37 cellular contexts compared by ENCODE assay signal in the genomic region with DNA sequence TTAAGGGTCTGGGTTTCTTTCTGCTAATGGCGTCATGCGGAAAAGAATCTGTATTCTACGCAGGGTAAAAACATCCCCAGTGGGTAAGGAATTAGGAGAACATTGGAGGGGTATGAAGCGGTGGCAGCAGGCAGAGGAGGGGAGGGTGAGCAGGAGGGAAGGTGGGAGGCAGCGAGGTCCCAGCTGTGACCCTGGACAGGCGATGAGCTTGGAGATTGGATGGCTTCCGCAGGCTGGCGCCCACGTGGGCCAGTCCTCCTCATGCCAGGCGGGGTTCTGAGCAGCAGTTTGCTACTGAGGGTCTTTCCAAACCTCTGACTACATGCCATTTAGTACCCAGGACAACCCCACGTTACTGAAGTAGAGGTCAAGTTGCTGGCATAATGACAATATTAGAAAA.
"Had no signal": no experiment of that assay in that cellular context is flagged by ENCODE, and none has a peak within 500 bp of the region (broad histone marks: within the 10 kb centered on the region; RNA-seq: fewer than 3 reads in every experiment).

No MANE protein-coding gene starts in this region.

- H3K4me1 Mint-ChIP-seq: activated naive CD4-positive, alpha-beta T cell treated with anti-CD3 and anti-CD28 coated beads, Interleukin-2, amount 10 ng/mL, durations not matched to agents 7 days and 5 days; activated naive CD4-positive, alpha-beta T cell treated with anti-CD3 and anti-CD28 coated beads, Interleukin-2, amount 50 U/mL, for 24 hours; activated naive CD8-positive, alpha-beta T cell treated with anti-CD3 and anti-CD28 coated beads, Interleukin-2, amount 10 ng/mL, durations not matched to agents 7 days and 5 days; activated naive CD8-positive, alpha-beta T cell treated with anti-CD3 and anti-CD28 coated beads, Interleukin-2, amount 50 U/mL, for 24 hours; activated T-helper 17 cell treated with anti-CD3 and anti-CD28 coated beads, Interleukin-2, amount 50 U/mL, for 72 hours; brain; central memory CD8-positive, alpha-beta T cell had no signal

- DNase-seq: activated effector memory CD4-positive, alpha-beta T cell treated with anti-CD3 and anti-CD28 coated beads, Interleukin-2, amount 50 U/mL, for 16 hours; activated effector memory CD4-positive, alpha-beta T cell treated with Interleukin-2 at 50 U/mL for 16 hours; activated gamma-delta T cell; activated gamma-delta T cell treated with Interleukin-2 at 50 U/mL for 16 hours; activated naive CD4-positive, alpha-beta T cell; activated naive CD4-positive, alpha-beta T cell treated with anti-CD3 and anti-CD28 coated beads for 36 hours; activated naive CD4-positive, alpha-beta T cell treated with anti-CD3 and anti-CD28 coated beads, Interleukin-2, amount 10 ng/mL, durations not matched to agents 7 days and 5 days; activated naive CD4-positive, alpha-beta T cell treated with anti-CD3 and anti-CD28 coated beads, Interleukin-2, amount 50 U/mL, for 16 hours; activated naive CD4-positive, alpha-beta T cell treated with Interleukin-2 at 50 U/mL for 16 hours; activated naive CD8-positive, alpha-beta T cell treated with anti-CD3 and anti-CD28 coated beads, Interleukin-2, amount 10 ng/mL, durations not matched to agents 7 days and 5 days; activated naive CD8-positive, alpha-beta T cell treated with anti-CD3 and anti-CD28 coated beads, Interleukin-2, amount 50 U/mL, for 24 hours; activated T-cell treated with anti-CD3 and anti-CD28 coated beads, Interleukin-2, amount 50 U/mL, for 1 hour; activated T-cell treated with anti-CD3 and anti-CD28 coated beads, Interleukin-2, amount 50 U/mL, for 24 hours; activated T-cell treated with anti-CD3 and anti-CD28 coated beads, Interleukin-2, amount 50 U/mL, for 4 hours; activated T-cell treated with anti-CD3 and anti-CD28 coated beads, Interleukin-2, amount 50 U/mL, for 48 hours; activated T-cell treated with anti-CD3 and anti-CD28 coated beads, Interleukin-2, amount 50 U/mL, for 72 hours; adrenal gland; amniotic stem cell; amygdala; anterior cingulate cortex; aorta; body of pancreas; brain microvascular endothelial cell; caudate nucleus; central memory CD4-positive, alpha-beta T cell; cerebellar nuclear complex had no signal

- H3K27ac Mint-ChIP-seq: activated naive CD4-positive, alpha-beta T cell treated with anti-CD3 and anti-CD28 coated beads for 36 hours; activated naive CD4-positive, alpha-beta T cell treated with anti-CD3 and anti-CD28 coated beads, Interleukin-2, amount 10 ng/mL, durations not matched to agents 7 days and 5 days; activated naive CD4-positive, alpha-beta T cell treated with anti-CD3 and anti-CD28 coated beads, Interleukin-2, amount 50 U/mL, for 24 hours; activated naive CD4-positive, alpha-beta T cell treated with anti-CD3 and anti-CD28 coated beads, Interleukin-2, amount 50 U/mL, for 72 hours; activated naive CD8-positive, alpha-beta T cell; activated naive CD8-positive, alpha-beta T cell treated with anti-CD3 and anti-CD28 coated beads, Interleukin-2, amount 10 ng/mL, durations not matched to agents 7 days and 5 days; activated naive CD8-positive, alpha-beta T cell treated with anti-CD3 and anti-CD28 coated beads, Interleukin-2, amount 50 U/mL, for 24 hours; activated T-cell treated with anti-CD3 and anti-CD28 coated beads, Interleukin-2, amount 50 U/mL, for 24 hours; activated T-cell treated with anti-CD3 and anti-CD28 coated beads, Interleukin-2, amount 50 U/mL, for 72 hours; activated T-helper 1 cell treated with anti-CD3 and anti-CD28 coated beads, Interleukin-12 subunit alpha, Interleukin-12 subunit beta, Interleukin-2, Interleukin-4 antibody, amounts not matched to agents 30 ng/mL and 10 ng/mL and 1 ng/mL, durations not matched to agents 14 hours and 24 hours and 36 hours; activated T-helper 17 cell treated with anti-CD3 and anti-CD28 coated beads, Interleukin-2, amount 50 U/mL, for 72 hours; activated T-helper 2 cell treated with anti-CD3 and anti-CD28 coated beads, Interferon-gamma antibody, Interleukin-2, Interleukin-4, amounts not matched to agents 10 μg/mL and 5 μg/mL and 100 μg/mL, durations not matched to agents 14 hours and 24 hours and 36 hours had no signal

- H3K4me1 ChIP-seq: adrenal gland, ascending aorta, body of pancreas, breast epithelium had no signal

- H3K27me3 Mint-ChIP-seq: activated naive CD4-positive, alpha-beta T cell treated with anti-CD3 and anti-CD28 coated beads, Interleukin-2, amount 10 ng/mL, durations not matched to agents 7 days and 5 days had no signal

- H3K9me3 Mint-ChIP-seq: activated naive CD4-positive, alpha-beta T cell treated with anti-CD3 and anti-CD28 coated beads for 36 hours; activated naive CD4-positive, alpha-beta T cell treated with anti-CD3 and anti-CD28 coated beads, Interleukin-2, amount 10 ng/mL, durations not matched to agents 7 days and 5 days; activated naive CD4-positive, alpha-beta T cell treated with anti-CD3 and anti-CD28 coated beads, Interleukin-2, amount 50 U/mL, for 24 hours; activated naive CD4-positive, alpha-beta T cell treated with anti-CD3 and anti-CD28 coated beads, Interleukin-2, amount 50 U/mL, for 72 hours; activated naive CD8-positive, alpha-beta T cell treated with anti-CD3 and anti-CD28 coated beads, Interleukin-2, amount 10 ng/mL, durations not matched to agents 7 days and 5 days; activated naive CD8-positive, alpha-beta T cell treated with anti-CD3 and anti-CD28 coated beads, Interleukin-2, amount 50 U/mL, for 24 hours; activated T-cell treated with anti-CD3 and anti-CD28 coated beads, Interleukin-2, amount 50 U/mL, for 24 hours; activated T-cell treated with anti-CD3 and anti-CD28 coated beads, Interleukin-2, amount 50 U/mL, for 4 hours; activated T-cell treated with anti-CD3 and anti-CD28 coated beads, Interleukin-2, amount 50 U/mL, for 72 hours; activated T-helper 1 cell treated with anti-CD3 and anti-CD28 coated beads, Interleukin-12 subunit alpha, Interleukin-12 subunit beta, Interleukin-2, Interleukin-4 antibody, amounts not matched to agents 30 ng/mL and 10 ng/mL and 1 ng/mL, durations not matched to agents 14 hours and 24 hours and 36 hours; activated T-helper 17 cell treated with anti-CD3 and anti-CD28 coated beads, Interleukin-2, amount 50 U/mL, for 72 hours; activated T-helper 2 cell treated with anti-CD3 and anti-CD28 coated beads, Interferon-gamma antibody, Interleukin-2, Interleukin-4, amounts not matched to agents 10 μg/mL and 5 μg/mL and 100 μg/mL, durations not matched to agents 14 hours and 24 hours and 36 hours; central memory CD8-positive, alpha-beta T cell had no signal

- H3K27ac ChIP-seq: adrenal gland, ascending aorta, body of pancreas, brain microvascular endothelial cell, breast epithelium, cardiac muscle cell had no signal

- H3K4me3 Mint-ChIP-seq: activated naive CD4-positive, alpha-beta T cell treated with anti-CD3 and anti-CD28 coated beads for 36 hours; activated naive CD4-positive, alpha-beta T cell treated with anti-CD3 and anti-CD28 coated beads, Interleukin-2, amount 10 ng/mL, durations not matched to agents 7 days and 5 days; activated naive CD4-positive, alpha-beta T cell treated with anti-CD3 and anti-CD28 coated beads, Interleukin-2, amount 50 U/mL, for 24 hours; activated naive CD8-positive, alpha-beta T cell; activated naive CD8-positive, alpha-beta T cell treated with anti-CD3 and anti-CD28 coated beads, Interleukin-2, amount 10 ng/mL, durations not matched to agents 7 days and 5 days; activated naive CD8-positive, alpha-beta T cell treated with anti-CD3 and anti-CD28 coated beads, Interleukin-2, amount 50 U/mL, for 24 hours; activated T-cell treated with anti-CD3 and anti-CD28 coated beads, Interleukin-2, amount 50 U/mL, for 24 hours; activated T-cell treated with anti-CD3 and anti-CD28 coated beads, Interleukin-2, amount 50 U/mL, for 4 hours; activated T-cell treated with anti-CD3 and anti-CD28 coated beads, Interleukin-2, amount 50 U/mL, for 72 hours; activated T-helper 1 cell treated with anti-CD3 and anti-CD28 coated beads, Interleukin-12 subunit alpha, Interleukin-12 subunit beta, Interleukin-2, Interleukin-4 antibody, amounts not matched to agents 30 ng/mL and 10 ng/mL and 1 ng/mL, durations not matched to agents 14 hours and 24 hours and 36 hours; activated T-helper 17 cell treated with anti-CD3 and anti-CD28 coated beads, Interleukin-2, amount 50 U/mL, for 72 hours; brain; central memory CD8-positive, alpha-beta T cell had no signal

- H3K36me3 Mint-ChIP-seq: activated naive CD4-positive, alpha-beta T cell treated with anti-CD3 and anti-CD28 coated beads, Interleukin-2, amount 10 ng/mL, durations not matched to agents 7 days and 5 days; activated naive CD4-positive, alpha-beta T cell treated with anti-CD3 and anti-CD28 coated beads, Interleukin-2, amount 50 U/mL, for 24 hours; activated naive CD4-positive, alpha-beta T cell treated with anti-CD3 and anti-CD28 coated beads, Interleukin-2, amount 50 U/mL, for 72 hours; activated naive CD8-positive, alpha-beta T cell; activated naive CD8-positive, alpha-beta T cell treated with anti-CD3 and anti-CD28 coated beads, Interleukin-2, amount 10 ng/mL, durations not matched to agents 7 days and 5 days; brain had no signal

- H3K4me3 ChIP-seq: adrenal gland, ascending aorta, body of pancreas, breast epithelium, cardiac muscle cell had no signal

- H3K27me3 ChIP-seq: adrenal gland, ascending aorta, body of pancreas, brain microvascular endothelial cell, breast epithelium, cardiac muscle cell had no signal

- H3K36me3 ChIP-seq: adrenal gland, ascending aorta, brain microvascular endothelial cell, breast epithelium, cardiac muscle cell had no signal

- H3K9me3 ChIP-seq: adrenal gland, ascending aorta, body of pancreas, breast epithelium had no signal
